ENCODE assay signal across 1 cellular context in genomic region chr21:26788783-26789182, GRCh38.
TF ChIP-seq lines count a peak whose summit lies in the region.

No MANE protein-coding gene starts in this region.

TF ChIP-seq in GM23338, 12 proteins besides CTCF, POLR2A, EP300 and RAD21 (continued from another document):
- TF ChIP-seq ZNF462 (CRISPR knock-in tag; IDR thresholded peaks at IDR 0.05) (no peak), POLR2AphosphoS5 (IDR thresholded peaks at IDR 0.05; ENCODE audit: low read depth) (no peak), STAT1 (IDR thresholded peaks at IDR 0.05; ENCODE audit: unreplicated experiment) (no peak), EZH2 (IDR thresholded peaks at IDR 0.05; ENCODE audit: low read depth, unreplicated experiment) (no peak), EZH2phosphoT487 (IDR thresholded peaks at IDR 0.05; ENCODE audit: unreplicated experiment) (no peak), JUNB (IDR thresholded peaks at IDR 0.05; ENCODE audit: unreplicated experiment) (no peak), ZNF331 (CRISPR knock-in tag; IDR thresholded peaks at IDR 0.05; ENCODE audit: low read depth) (no peak), REST (IDR thresholded peaks at IDR 0.05; ENCODE audit: unreplicated experiment) (no peak), ZNF114 (CRISPR knock-in tag; IDR thresholded peaks at IDR 0.05) (no peak), CREB1 (CRISPR knock-in tag; IDR thresholded peaks at IDR 0.05; ENCODE audit: low read depth) (no peak), ETS1 (IDR thresholded peaks at IDR 0.05) (no peak)
TF ChIP-seq in GM23338: peak in this region for 0.
